Comparison of ENCODE assay signal across 8 cellular contexts in the genomic region with DNA sequence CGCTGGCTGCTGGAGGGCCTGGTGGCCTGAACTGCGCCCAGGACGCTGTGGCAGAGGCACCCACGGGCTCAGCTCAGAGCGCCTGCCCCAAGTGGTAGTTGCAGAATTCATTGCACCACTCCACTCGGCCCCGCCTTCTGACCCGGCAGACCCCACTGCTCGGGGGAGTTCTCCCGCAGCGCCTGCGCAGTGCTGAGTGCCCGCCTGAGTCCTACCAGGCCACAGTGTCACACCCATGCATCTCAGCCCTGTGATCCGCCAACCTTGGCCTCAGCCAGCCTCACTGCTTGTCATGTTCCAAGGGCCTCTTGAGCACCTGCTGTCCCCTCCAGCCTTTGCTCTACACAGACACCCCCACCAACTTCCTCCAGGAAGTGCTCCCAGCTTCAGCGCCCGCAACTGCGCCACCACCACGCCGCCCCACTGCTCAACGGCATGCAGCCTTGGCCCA. TPM values are rescaled to one million over a fixed set of nuclear protein-coding genes. Genes with fewer than 3 reads are reported as not detected.
DNase-seq lines count a peak whose midpoint lies in the region; ATAC-seq and TF ChIP-seq lines count a peak whose summit lies in the region.

No MANE protein-coding gene starts in this region.

- peaks cover 2% of the 10 kb centered on the region for H3K27me3 Mint-ChIP-seq in activated naive CD8-positive, alpha-beta T cell treated with anti-CD3 and anti-CD28 coated beads, Interleukin-2, amount 50 U/mL, for 24 hours
- H3K27me3 Mint-ChIP-seq in HFFc6 (ENCODE audit: insufficient read depth): peaks cover 11% of the 10 kb centered on the region

- peaks cover 2% of the 10 kb centered on the region for H3K36me3 Mint-ChIP-seq in activated naive CD8-positive, alpha-beta T cell treated with anti-CD3 and anti-CD28 coated beads, Interleukin-2, amount 50 U/mL, for 24 hours (ENCODE audit: low read depth)
- H3K36me3 Mint-ChIP-seq in HFFc6 (ENCODE audit: low read depth): no peaks in the 10 kb centered on the region

- H3K27ac Mint-ChIP-seq in activated naive CD8-positive, alpha-beta T cell treated with anti-CD3 and anti-CD28 coated beads, Interleukin-2, amount 50 U/mL, for 24 hours: peak overlapping the region; percentile 60
- H3K27ac Mint-ChIP-seq in HFFc6: no peak overlapping the region

- TF ChIP-seq CTCF in HFFc6 (IDR thresholded peaks at IDR 0.05): no peak

- DNase-seq in T-helper 22 cell (ENCODE audit: low read depth) (peak; percentile 45), SW480 (ENCODE audit: low spot score) (no peak), Right ventricle myocardium superior (no peak), hypothalamus (lab: John Stamatoyannopoulos, UW) (no peak), HFFc6 (no peak)
- DNase-seq in activated naive CD8-positive, alpha-beta T cell treated with anti-CD3 and anti-CD28 coated beads, Interleukin-2, amount 50 U/mL, for 24 hours: peak; percentile 69
- peak; percentile 32 for DNase-seq in stimulated activated CD8-positive, alpha-beta memory T cell treated with anti-CD3 and anti-CD28 coated beads, Interleukin-15, amount 100 ng/mL, for 24 hours (ENCODE audit: low read depth)

- H3K9me3 Mint-ChIP-seq in activated naive CD8-positive, alpha-beta T cell treated with anti-CD3 and anti-CD28 coated beads, Interleukin-2, amount 50 U/mL, for 24 hours: no peaks in the 10 kb centered on the region
- no peaks in the 10 kb centered on the region for H3K9me3 Mint-ChIP-seq in HFFc6

- no peak overlapping the region for H3K4me3 Mint-ChIP-seq in activated naive CD8-positive, alpha-beta T cell treated with anti-CD3 and anti-CD28 coated beads, Interleukin-2, amount 50 U/mL, for 24 hours
- H3K4me3 Mint-ChIP-seq in HFFc6: no peak overlapping the region

- ATAC-seq in GM19351 (IDR thresholded peaks at IDR 0.05; ENCODE audit: unreplicated experiment) (peak; percentile 60), Right ventricle myocardium superior (ENCODE audit: poor library complexity) (no peak)
- ATAC-seq in activated naive CD8-positive, alpha-beta T cell treated with anti-CD3 and anti-CD28 coated beads, Interleukin-2, amount 50 U/mL, for 24 hours: peak; percentile 55

- peaks cover 15% of the 10 kb centered on the region for H3K4me1 Mint-ChIP-seq in activated naive CD8-positive, alpha-beta T cell treated with anti-CD3 and anti-CD28 coated beads, Interleukin-2, amount 50 U/mL, for 24 hours
- no peaks in the 10 kb centered on the region for H3K4me1 Mint-ChIP-seq in HFFc6 (ENCODE audit: low read depth)

- intact Hi-C loops in Right ventricle myocardium superior (cut with DNase I): no loop called here

RNA-seq across cellular contexts. Expression of a gene that starts 12.2 kb away (rescaled TPM):
- not detected for total RNA-seq in Right ventricle myocardium superior
- total RNA-seq in HFFc6 (2021; fragmentation: NEBNext Ultra II Directional; extraction: Animal tissue kit (Norgen Biotek cat#: 25700)): not detected

Comparison
In these comparisons a context has a peak if more than half of its experiments do, and no peak if none do; other contexts are left out.
1. DNase-seq: peak in T-helper 22 cell (single experiment), activated naive CD8-positive, alpha-beta T cell treated with anti-CD3 and anti-CD28 coated beads, Interleukin-2, amount 50 U/mL, for 24 hours (single experiment) and stimulated activated CD8-positive, alpha-beta memory T cell treated with anti-CD3 and anti-CD28 coated beads, Interleukin-15, amount 100 ng/mL, for 24 hours (single experiment); none in SW480 (single experiment), Right ventricle myocardium superior (single experiment), hypothalamus (0 of 51) and HFFc6 (single experiment).